ENCODE assay signal across 8 cellular contexts in genomic region chr9:120936011-120936763, GRCh38. TPM values are rescaled to one million over a fixed set of nuclear protein-coding genes. Genes with fewer than 3 reads are reported as not detected.
DNase-seq lines count a peak whose midpoint lies in the region; ATAC-seq and TF ChIP-seq lines count a peak whose summit lies in the region.

No MANE protein-coding gene starts in this region.

- TF ChIP-seq CTCF in AG09319 (IDR thresholded peaks at IDR 0.05; ENCODE audit: low read depth, low read length) (peak; percentile 95), PC-3 (conservative IDR thresholded peaks at IDR 0.05; ENCODE audit: low read depth, low read length) (peak; percentile 91)

- H3K27me3 Mint-ChIP-seq in activated T-cell treated with anti-CD3 and anti-CD28 coated beads, Interleukin-2, amount 50 U/mL, for 24 hours, result no peaks in the 10 kb centered on the region

- H3K79me2 ChIP-seq in PC-3 (ENCODE audit: low read length), result no peaks in the 10 kb centered on the region

- peak; percentile 90 for DNase-seq in AG09319 (ENCODE audit: extremely low read depth, low read depth)
- DNase-seq in GM19238 (ENCODE audit: insufficient read length, low spot score), result peak; percentile 66
- DNase-seq in Jurkat, Clone E6-1 (ENCODE audit: low read depth, low spot score), result peak; percentile 93
- DNase-seq in PC-3, result peak; percentile 93
- DNase-seq in activated T-cell treated with anti-CD3 and anti-CD28 coated beads, Interleukin-2, amount 50 U/mL, for 24 hours, result peak; percentile 93
- peak; percentile 81 to 90 for DNase-seq in erythroblast (lab: John Stamatoyannopoulos, UW)
- DNase-seq in myocyte (ENCODE audit: low read depth), result peak; percentile 94
- peak; percentile 92 for DNase-seq in stimulated activated CD8-positive, alpha-beta memory T cell treated with anti-CD3 and anti-CD28 coated beads, Interleukin-7, amount 100 ng/mL, for 24 hours (ENCODE audit: low read depth)

- no peaks in the 10 kb centered on the region; the same call in 1 of the 2 replicates for H3K36me3 ChIP-seq in PC-3 (ENCODE audit: low read depth, low read length)

- CTCF ChIA-PET in PC-3 (lab: Charles Lee), result interaction anchor here (0.7 kb wide), 1 partner anchor 136 kb away, joined by 5 read pairs; no protein-coding TSS in a partner anchor

- H3K27ac Mint-ChIP-seq in activated T-cell treated with anti-CD3 and anti-CD28 coated beads, Interleukin-2, amount 50 U/mL, for 24 hours, result peak overlapping the region; percentile 96

- BruUV-seq in PC-3 (replicated peaks; lab: Mats Ljungman, UMichigan), result no TSS peak

- peaks cover 48% of the 10 kb centered on the region for H3K4me1 ChIP-seq in PC-3 (ENCODE audit: insufficient read depth, low read length)

- intact Hi-C loops in PC-3 (cut with micrococcal nuclease), result loop anchor here (2.0 to 10.0 kb wide), 3 partner anchors 59 to 321 kb away; partner anchors contain the start of gene PHF19

- H3K4me3 ChIP-seq in Jurkat, Clone E6-1 (ENCODE audit: low read length), result peak overlapping the region; percentile 11; the same call in 1 of the 2 replicates
- peak overlapping the region; percentile 38; the same call in 1 of the 2 replicates for H3K4me3 ChIP-seq in PC-3 (ENCODE audit: low read length)

- no peaks in the 10 kb centered on the region for H4K20me1 ChIP-seq in PC-3 (ENCODE audit: low read length)

- peaks cover 67% of the 10 kb centered on the region for H3K4me1 Mint-ChIP-seq in activated T-cell treated with anti-CD3 and anti-CD28 coated beads, Interleukin-2, amount 50 U/mL, for 24 hours (ENCODE audit: low read depth)

- no peaks in the 10 kb centered on the region for H3K36me3 Mint-ChIP-seq in activated T-cell treated with anti-CD3 and anti-CD28 coated beads, Interleukin-2, amount 50 U/mL, for 24 hours (ENCODE audit: low read depth)

- peak overlapping the region; percentile 78 for H3K4me2 ChIP-seq in PC-3 (ENCODE audit: low read length)

- no peaks in the 10 kb centered on the region for H3F3A ChIP-seq in PC-3 (ENCODE audit: low read length, unreplicated experiment)

- POLR2A ChIA-PET in PC-3 (lab: Charles Lee; ENCODE audit: unreplicated experiment), result no interaction called here

- H3K4me3 Mint-ChIP-seq in activated T-cell treated with anti-CD3 and anti-CD28 coated beads, Interleukin-2, amount 50 U/mL, for 24 hours, result peak overlapping the region; percentile 41

- H3K27me3 ChIP-seq in PC-3 (ENCODE audit: low read length), result no peaks in the 10 kb centered on the region

- no peaks in the 10 kb centered on the region for H3K9me3 ChIP-seq in PC-3 (ENCODE audit: low read length)

- ATAC-seq in PC-3, result peak; percentile 66

- peak overlapping the region; percentile 39; the same call in 1 of the 2 replicates for H2AFZ ChIP-seq in PC-3 (ENCODE audit: low read length)

- no peaks in the 10 kb centered on the region for H3K9me2 ChIP-seq in PC-3 (replicated peaks; ENCODE audit: low read length)

- peak overlapping the region; percentile 38 for H3K9ac ChIP-seq in PC-3 (ENCODE audit: low read length)

- H3K9me3 Mint-ChIP-seq in activated T-cell treated with anti-CD3 and anti-CD28 coated beads, Interleukin-2, amount 50 U/mL, for 24 hours, result no peaks in the 10 kb centered on the region

- TF ChIP-seq POLR2A in erythroblast (IDR thresholded peaks at IDR 0.05; ENCODE audit: low read length), result no peak

- H3K27ac ChIP-seq in PC-3 (ENCODE audit: low read length), result peak overlapping the region; percentile 74

RNA-seq across cellular contexts. Expression of gene TRAF1, which starts 9.6 kb away (rescaled TPM):
- polyA plus RNA-seq in Jurkat, Clone E6-1 (2012; ENCODE audit: insufficient read depth, insufficient read length), result 3.0 TPM
- total RNA-seq in PC-3 (2014; rRNA removed) (0.15 and 0.29 TPM in 2 replicates), myocyte (0.80 and 1.1 TPM in 2 replicates)
- 0.87 TPM for polyA plus RNA-seq in myocyte (2012)

RNA-seq across cellular contexts. Expression of gene PHF19, which starts 59.2 kb away (rescaled TPM):
- polyA plus RNA-seq in Jurkat, Clone E6-1 (2012; ENCODE audit: insufficient read depth, insufficient read length), result 108 TPM
- total RNA-seq in PC-3 (2014; rRNA removed), result 101 and 104 TPM in 2 replicates
- total RNA-seq in myocyte, result 13.3 and 15.3 TPM in 2 replicates
- 9.6 TPM for polyA plus RNA-seq in myocyte (2012)

Comparison
In these comparisons a context has a peak if more than half of its experiments do, and no peak if none do; other contexts are left out.
1. Peak in every context shown above with its lines: DNase-seq, ATAC-seq, H3K4me3 ChIP-seq and H3K27ac ChIP-seq.